In the genomic region with DNA sequence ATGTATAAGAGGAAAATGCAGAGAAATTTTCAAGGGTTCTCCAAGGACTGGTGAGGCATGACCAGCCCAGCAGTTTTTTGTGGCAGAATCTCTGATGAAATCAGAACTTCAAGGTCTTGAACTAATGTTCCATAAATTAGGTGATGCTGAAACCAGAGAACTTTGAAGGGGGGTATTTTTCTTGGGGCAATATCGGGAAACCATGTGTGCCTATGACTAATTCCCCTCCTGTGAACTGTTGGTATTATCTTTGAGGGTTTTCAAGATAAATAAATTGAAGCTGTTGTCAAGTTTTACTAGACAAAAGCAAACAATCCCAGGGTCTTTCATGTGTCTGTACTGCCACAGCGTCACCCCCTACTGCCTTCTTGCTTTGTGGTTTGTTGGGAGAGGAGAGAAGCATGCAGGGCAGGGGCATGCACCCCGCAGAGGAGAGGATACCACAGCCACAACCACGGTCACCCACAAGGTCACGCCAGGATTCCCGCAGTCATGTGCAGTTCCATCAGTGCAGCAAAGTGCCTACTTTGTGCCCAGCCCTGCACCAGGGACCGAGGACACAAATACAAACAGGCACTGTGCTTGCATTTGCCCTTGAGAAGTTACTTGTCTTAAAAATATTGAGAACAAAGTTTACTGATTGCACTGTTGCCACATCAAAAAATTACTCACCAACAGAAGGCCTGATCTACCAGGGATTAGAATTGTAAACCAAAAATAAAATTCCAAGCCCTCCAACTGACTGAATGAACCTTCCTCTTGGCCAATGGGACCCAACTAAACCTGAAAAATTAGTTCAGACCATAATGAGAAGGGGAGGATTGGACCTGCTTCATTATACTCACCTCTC, we compare ENCODE assay signal across 11 cellular contexts.
A peak's percentile ranks its signal among the peaks of the same experiment; 100 is the strongest.
DNase-seq lines count a peak whose midpoint lies in the region; ATAC-seq, FAIRE-seq and TF ChIP-seq lines count a peak whose summit lies in the region.
"Had no signal": no experiment of that assay in that cellular context is flagged by ENCODE, and none has a peak within 500 bp of the region (broad histone marks: within the 10 kb centered on the region; RNA-seq: fewer than 3 reads in every experiment).

No MANE protein-coding gene starts in this region.

- FAIRE-seq in frontal cortex (lab: Jason Lieb, UNC): no peak

- H3K27me3 ChIP-seq in RWPE2 (ENCODE audit: insufficient read depth, poor library complexity, severe bottlenecking) (no peaks in the 10 kb centered on the region), left ventricle myocardium inferior (ENCODE audit: low read depth) (no peaks in the 10 kb centered on the region)

- H3K9me3 ChIP-seq in RWPE2 (ENCODE audit: severe bottlenecking) (no peaks in the 10 kb centered on the region), left ventricle myocardium inferior (replicated peaks) (no peaks in the 10 kb centered on the region)

- DNase-seq in activated gamma-delta T cell treated with Interleukin-2 at 50 U/mL for 16 hours (peak; percentile 5), activated gamma-delta T cell (lab: John Stamatoyannopoulos, UW) (no peak), RWPE2 (ENCODE audit: low spot score) (no peak), epithelial cell of proximal tubule (ENCODE audit: low read depth) (peak; percentile 78), stromal cell of bone marrow (ENCODE audit: low read depth) (peak; percentile 89), frontal cortex (ENCODE audit: low spot score in 2 of 2) (no peak), NCI-H128 (lab: John Stamatoyannopoulos, UW; ENCODE audit: unreplicated experiment) (no peak), left ventricle myocardium inferior (no peak)
- DNase-seq: H7, naive B cell, NCI-H748 treated with DMSO at 0.1 percent for 48 hours had no signal

- peak; percentile 69 for ATAC-seq in RWPE2 (ENCODE audit: low read depth)

- H3K4me1 ChIP-seq in RWPE2 (ENCODE audit: insufficient read depth, poor library complexity, severe bottlenecking) (peaks cover 28% of the 10 kb centered on the region), left ventricle myocardium inferior (peaks cover 10% of the 10 kb centered on the region)

- H3K27ac ChIP-seq in RWPE2 (ENCODE audit: poor library complexity, severe bottlenecking): peak overlapping the region; percentile 44
- H3K27ac ChIP-seq in left ventricle myocardium inferior (replicated peaks): no peak overlapping the region

- H3K36me3 ChIP-seq in RWPE2 (ENCODE audit: low read depth): no peaks in the 10 kb centered on the region
- H3K36me3 ChIP-seq in left ventricle myocardium inferior: no peaks in the 10 kb centered on the region

- TF ChIP-seq CTCF in RWPE2 (IDR thresholded peaks at IDR 0.05; ENCODE audit: poor library complexity, severe bottlenecking): no peak
- no peak for TF ChIP-seq CTCF in epithelial cell of proximal tubule (conservative IDR thresholded peaks at IDR 0.05; ENCODE audit: low read depth, low read length)
- TF ChIP-seq CTCF in left ventricle myocardium inferior (IDR thresholded peaks at IDR 0.05; ENCODE audit: borderline replicate concordance): no peak

- H3K4me3 ChIP-seq in RWPE2 (ENCODE audit: severe bottlenecking): no peak overlapping the region
- H3K4me3 ChIP-seq in epithelial cell of proximal tubule (ENCODE audit: low read depth, low read length): no peak overlapping the region
- no peak overlapping the region for H3K4me3 ChIP-seq in left ventricle myocardium inferior

- intact Hi-C loops in left ventricle myocardium inferior (cut with micrococcal nuclease): no loop called here

Comparison
In these comparisons a context has a peak if more than half of its experiments do, and no peak if none do; other contexts are left out.
1. DNase-seq: peak in activated gamma-delta T cell treated with Interleukin-2 at 50 U/mL for 16 hours (single experiment), epithelial cell of proximal tubule (single experiment) and stromal cell of bone marrow (single experiment); none in activated gamma-delta T cell (single experiment), RWPE2 (single experiment), frontal cortex (0 of 2), NCI-H128 (single experiment) and left ventricle myocardium inferior (single experiment).